In genomic region chr1:70745199-70745598, GRCh38 we compare ENCODE assay signal across 11 cellular contexts.
A peak's percentile ranks its signal among the peaks of the same experiment; 100 is the strongest.
DNase-seq lines count a peak whose midpoint lies in the region; FAIRE-seq and TF ChIP-seq lines count a peak whose summit lies in the region.
"Had no signal": no experiment of that assay in that cellular context is flagged by ENCODE, and none has a peak within 500 bp of the region (broad histone marks: within the 10 kb centered on the region; RNA-seq: fewer than 3 reads in every experiment).

No MANE protein-coding gene starts in this region.

- H3K9ac ChIP-seq in trophoblast cell (ENCODE audit: low read length) = no peak overlapping the region

- no peak overlapping the region for H3K4ac ChIP-seq in trophoblast cell (ENCODE audit: low read depth, low read length)

- H3K4me1 ChIP-seq in trophoblast cell (ENCODE audit: control insufficient read depth in 1 of 2, insufficient read depth in 2 of 2, low read length in 2 of 2) (peaks cover 0 to 2% of the 10 kb centered on the region in 2 experiments), ovary (ENCODE audit: insufficient read depth) (no peaks in the 10 kb centered on the region)
- H3K4me1 ChIP-seq: right atrium auricular region had no signal

- no peak for TF ChIP-seq EP300 in ovary (IDR thresholded peaks at IDR 0.05)

- H3K4me2 ChIP-seq in trophoblast cell (ENCODE audit: low read length) = no peak overlapping the region

- no peak overlapping the region for H3K14ac ChIP-seq in trophoblast cell (ENCODE audit: low read length)

- TF ChIP-seq POLR2A in ovary (IDR thresholded peaks at IDR 0.05) = no peak

- intact Hi-C loops in ovary (cut with DNase I) = no loop called here

- DNase-seq in NCI-H2171 treated with DMSO at 0.1 percent for 48 hours (lab: John Stamatoyannopoulos, UW) (peak; percentile 30), NCI-H2171 (lab: John Stamatoyannopoulos, UW) (no peak), Kasumi-1 (lab: John Stamatoyannopoulos, UW) (peak; percentile 35), cerebellar cortex (ENCODE audit: low spot score) (peak; percentile 1), trophoblast cell (peak; percentile 13 to 64), ovary (no peak), caudate nucleus (lab: John Stamatoyannopoulos, UW) (no peak), urothelium cell line (ENCODE audit: low spot score) (no peak)
- DNase-seq: activated naive CD8-positive, alpha-beta T cell treated with anti-CD3 and anti-CD28 coated beads, Interleukin-2, amount 10 ng/mL, durations not matched to agents 7 days and 5 days; stimulated activated naive CD8-positive, alpha-beta T cell treated with anti-CD3 and anti-CD28 coated beads, Interleukin-15, amount 100 ng/mL, for 72 hours had no signal

- no peak overlapping the region for H3K23ac ChIP-seq in trophoblast cell (ENCODE audit: low read length)

- H3K36me3 ChIP-seq in trophoblast cell (ENCODE audit: control insufficient read depth in 1 of 2, insufficient read depth in 2 of 2, low read length in 2 of 2) (no peaks in the 10 kb centered on the region), ovary (no peaks in the 10 kb centered on the region)
- H3K36me3 ChIP-seq: right atrium auricular region had no signal

- H3K27me3 ChIP-seq in trophoblast cell (ENCODE audit: insufficient read depth, low read length) = no peaks in the 10 kb centered on the region
- no peaks in the 10 kb centered on the region for H3K27me3 ChIP-seq in ovary
- H3K27me3 ChIP-seq: right atrium auricular region had no signal

- H3K79me1 ChIP-seq in trophoblast cell (ENCODE audit: low read length) = no peaks in the 10 kb centered on the region

- H3K18ac ChIP-seq in trophoblast cell (ENCODE audit: low read length) = no peak overlapping the region

- no peak overlapping the region for H2AK5ac ChIP-seq in trophoblast cell (ENCODE audit: low read length)

- H3K4me3 ChIP-seq in trophoblast cell (ENCODE audit: low read depth, low read length) (no peak overlapping the region), ovary (no peak overlapping the region)
- H3K4me3 ChIP-seq: right atrium auricular region had no signal

- H4K91ac ChIP-seq in trophoblast cell (ENCODE audit: low read depth, low read length) = no peak overlapping the region

- H3K79me2 ChIP-seq in trophoblast cell (ENCODE audit: control insufficient read depth, insufficient read depth, low read length, poor library complexity) = no peaks in the 10 kb centered on the region

- no peak for FAIRE-seq in urothelium cell line (lab: Jason Lieb, UNC)

- no peak overlapping the region for H2BK5ac ChIP-seq in trophoblast cell (ENCODE audit: low read depth, low read length, poor library complexity)

- peak overlapping the region; percentile 43 for H2BK12ac ChIP-seq in trophoblast cell (ENCODE audit: low read length)

- no peak overlapping the region for H4K12ac ChIP-seq in trophoblast cell (ENCODE audit: low read depth, low read length)

- peak overlapping the region; percentile 25 for H2AFZ ChIP-seq in trophoblast cell (ENCODE audit: insufficient read depth, low read length, poor library complexity)

- H4K8ac ChIP-seq in trophoblast cell (ENCODE audit: low read depth, low read length) = peak overlapping the region; percentile 48

- H3K9me3 ChIP-seq in trophoblast cell (ENCODE audit: insufficient read depth, low read depth, low read length) (no peaks in the 10 kb centered on the region), ovary (no peaks in the 10 kb centered on the region)

- H3K27ac ChIP-seq in trophoblast cell (ENCODE audit: low read depth, low read length) = no peak overlapping the region
- H3K27ac ChIP-seq in ovary = no peak overlapping the region
- no peak overlapping the region for H3K27ac ChIP-seq in caudate nucleus (ENCODE audit: low read depth, low read length)
- H3K27ac ChIP-seq: right atrium auricular region had no signal

- no peak overlapping the region for H2BK120ac ChIP-seq in trophoblast cell (ENCODE audit: insufficient read depth, low read length, poor library complexity)

- WGBS in trophoblast cell (ENCODE audit: extremely low coverage, insufficient coverage, insufficient read length) = no CpG with 5 or more reads among the region's 4 CpGs
- 75 to 82% (median 80%) methylated on average over 4 of the region's 4 CpGs for WGBS in ovary, 3 donors

- no peak for TF ChIP-seq CTCF in ovary (IDR thresholded peaks at IDR 0.05)

Comparison
In these comparisons a context has a peak if more than half of its experiments do, and no peak if none do; other contexts are left out.
1. DNase-seq: peak in NCI-H2171 treated with DMSO at 0.1 percent for 48 hours (single experiment), Kasumi-1 (2 of 2), cerebellar cortex (single experiment) and trophoblast cell (2 of 2); none in NCI-H2171 (single experiment), ovary (0 of 5), caudate nucleus (0 of 61) and urothelium cell line (single experiment).